In genomic region chr6:24910850-24911712, GRCh38 we compare ENCODE assay signal across 7 cellular contexts. TPM values are rescaled to one million over a fixed set of nuclear protein-coding genes. Genes with fewer than 3 reads are reported as not detected.
DNase-seq lines count a peak whose midpoint lies in the region; ATAC-seq, FAIRE-seq and TF ChIP-seq lines count a peak whose summit lies in the region.

No MANE protein-coding gene starts in this region.

- H3K36me3 Mint-ChIP-seq in T-helper 17 cell (ENCODE audit: low read depth), result peaks cover 19% of the 10 kb centered on the region

- no peak for TF ChIP-seq CTCF in bronchial epithelial cell (IDR thresholded peaks at IDR 0.05; ENCODE audit: insufficient read depth, low read length, severe bottlenecking)

- H3K27ac Mint-ChIP-seq in T-helper 17 cell, result peak overlapping the region; percentile 99

- no peak for FAIRE-seq in bronchial epithelial cell (lab: Jason Lieb, UNC)

- peaks cover 90% of the 10 kb centered on the region for H3K4me1 Mint-ChIP-seq in T-helper 17 cell

- no peak for DNase-seq in Jurkat, Clone E6-1 (ENCODE audit: low read depth, low spot score)
- DNase-seq in T-helper 17 cell, result peak; percentile 13 to 41 (median 40)
- DNase-seq in bronchial epithelial cell (ENCODE audit: low read depth), result peak; percentile 3
- peak; percentile 35 for DNase-seq in iris pigment epithelial cell (ENCODE audit: low read depth)
- DNase-seq in HPDE6-E6E7 (ENCODE audit: extremely low spot score), result no peak

- no peaks in the 10 kb centered on the region for H3K36me3 ChIP-seq in bronchial epithelial cell (ENCODE audit: control insufficient read depth, insufficient read depth, low read length)

- peak; percentile 70 for ATAC-seq in T-helper 17 cell

- H3K4me3 Mint-ChIP-seq in T-helper 17 cell, result peak overlapping the region; percentile 95

- peak overlapping the region; percentile 48 for H3K4me3 ChIP-seq in Jurkat, Clone E6-1 (ENCODE audit: low read length)
- H3K4me3 ChIP-seq in bronchial epithelial cell (ENCODE audit: low read depth, low read length), result peak overlapping the region; percentile 22
- H3K4me3 ChIP-seq in skin epidermis, result peak overlapping the region; percentile 37 to 55 (median 46)

- H3K9me3 ChIP-seq in T-helper 17 cell (ENCODE audit: control insufficient read depth, low read length, poor library complexity, severe bottlenecking), result no peaks in the 10 kb centered on the region

- H3K27me3 Mint-ChIP-seq in T-helper 17 cell, result no peaks in the 10 kb centered on the region

- TF ChIP-seq POLR2A in GM19193 (IDR thresholded peaks at IDR 0.05; ENCODE audit: extremely low read depth, insufficient read depth, insufficient read length), result peak; percentile 31

- H3K27me3 ChIP-seq in bronchial epithelial cell (ENCODE audit: control insufficient read depth, insufficient read depth, low read length), result peaks cover 30% of the 10 kb centered on the region

- H3K27ac ChIP-seq in skin epidermis, result peak overlapping the region in 19 of 21 experiments; percentile 1 to 83 (median 56)

RNA-seq across cellular contexts. Expression of gene RIPOR2, which starts 24.7 kb away (rescaled TPM):
- polyA plus RNA-seq in Jurkat, Clone E6-1 (2012; ENCODE audit: insufficient read depth, insufficient read length), result 11.6 TPM
- 100 to 1,000 TPM; 296 to 364 TPM for total RNA-seq in T-helper 17 cell
- total RNA-seq in bronchial epithelial cell, result under 0.01 TPM in 1 of 2 replicates, not detected in the other

Comparison
In these comparisons a context has a peak if more than half of its experiments do, and no peak if none do; other contexts are left out.
1. DNase-seq: peak in T-helper 17 cell (3 of 3), bronchial epithelial cell (single experiment) and iris pigment epithelial cell (single experiment); none in Jurkat, Clone E6-1 (single experiment) and HPDE6-E6E7 (single experiment).
2. RNA of gene RIPOR2, which starts 24.7 kb away (total RNA-seq): 296 to 364 TPM in T-helper 17 cell; under 0.01 TPM in bronchial epithelial cell; every median in the first group is over 100 times any median in the second.
3. Peak in every context shown above with its lines, with median percentiles within 50 percentile points of each other: H3K4me3 ChIP-seq.